Comparison of ENCODE assay signal across 9 cellular contexts in the genomic region with DNA sequence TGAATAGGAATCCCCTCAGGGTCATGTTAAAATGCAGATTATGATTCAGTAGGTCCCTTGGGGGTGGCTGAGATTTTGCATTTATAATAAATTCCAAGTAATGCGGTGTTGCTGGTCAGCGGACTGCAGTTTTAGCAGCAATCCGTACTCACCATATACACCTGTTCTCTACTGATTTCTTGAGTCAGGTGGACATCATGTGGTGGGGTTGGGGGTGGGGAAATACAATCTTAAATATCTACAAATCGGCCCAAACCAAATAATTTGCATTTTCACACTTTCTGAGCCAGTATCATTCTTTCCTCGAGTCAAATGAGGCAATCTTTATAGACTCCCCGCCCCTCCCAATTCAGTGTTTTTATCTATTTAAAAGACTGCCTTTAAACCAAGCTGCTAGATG. TPM values are rescaled to one million over a fixed set of nuclear protein-coding genes. Genes with fewer than 3 reads are reported as not detected.
DNase-seq lines count a peak whose midpoint lies in the region; ATAC-seq and TF ChIP-seq lines count a peak whose summit lies in the region.
"Had no signal": no experiment of that assay in that cellular context is flagged by ENCODE, and none has a peak within 500 bp of the region (broad histone marks: within the 10 kb centered on the region; RNA-seq: fewer than 3 reads in every experiment).

No MANE protein-coding gene starts in this region.

- H3K27ac ChIP-seq in KMS-11 = no peak overlapping the region

- peak overlapping the region; percentile 56 for H3K4me2 ChIP-seq in KMS-11

- no peak for TF ChIP-seq CTCF in CD14-positive monocyte (IDR thresholded peaks at IDR 0.05)
- no peak for TF ChIP-seq CTCF in KMS-11 (conservative IDR thresholded peaks at IDR 0.05; ENCODE audit: low read depth, low read length)
- no peak for TF ChIP-seq CTCF in chondrocyte (IDR thresholded peaks at IDR 0.05)
- no peak for TF ChIP-seq CTCF in natural killer cell (IDR thresholded peaks at IDR 0.05)

- intact Hi-C loops in CD14-positive monocyte (cut with micrococcal nuclease) (loop anchor here in 1 of 2 donors (10.0 kb wide), 1 partner anchor 382 kb away; a partner anchor contains a TSS), natural killer cell (cut with micrococcal nuclease) (loop anchor here (10.0 kb wide), 1 partner anchor 442 kb away; no protein-coding TSS in a partner anchor)

- no peak overlapping the region for H3K4me3 ChIP-seq in KMS-11 (IDR thresholded peaks at IDR 0.05; ENCODE audit: insufficient read depth, low read depth, low read length)

- no peaks in the 10 kb centered on the region for H3K27me3 ChIP-seq in KMS-11 (ENCODE audit: insufficient read depth, low read depth)
- H3K27me3 ChIP-seq: colonic mucosa had no signal

- peaks cover 7 to 15% (median 11%) of the 10 kb centered on the region in 3 donors for H3K27me3 Mint-ChIP-seq in CD14-positive monocyte (ENCODE audit: low read depth in 3 of 3)
- peaks cover 7% of the 10 kb centered on the region for H3K27me3 Mint-ChIP-seq in chondrocyte (ENCODE audit: low read depth)
- H3K27me3 Mint-ChIP-seq in natural killer cell (ENCODE audit: low read depth in 2 of 2) = no peaks in the 10 kb centered on the region

- ATAC-seq in natural killer cell (no peak), GM19023 (IDR thresholded peaks at IDR 0.05; ENCODE audit: unreplicated experiment) (no peak), left lobe of liver (no peak), HG03159 (IDR thresholded peaks at IDR 0.05; ENCODE audit: unreplicated experiment) (no peak)

- DNase-seq in CD14-positive monocyte (ENCODE audit: low spot score) = no peak
- DNase-seq in chondrocyte (ENCODE audit: low spot score) = no peak
- DNase-seq in natural killer cell = no peak
- DNase-seq in left lobe of liver (ENCODE audit: low spot score) = no peak
- no peak for DNase-seq in DMS153 treated with DMSO at 0.1 percent for 48 hours (lab: John Stamatoyannopoulos, UW; ENCODE audit: unreplicated experiment)

- no peaks in the 10 kb centered on the region for H3K79me2 ChIP-seq in KMS-11 (ENCODE audit: insufficient read depth, low read depth)

- H3K27ac Mint-ChIP-seq in CD14-positive monocyte = peak overlapping the region in 3 of 7 donors; percentile 30 to 95 (median 79)
- H3K27ac Mint-ChIP-seq in chondrocyte (ENCODE audit: unreplicated experiment) = peak overlapping the region; percentile 93
- H3K27ac Mint-ChIP-seq in natural killer cell = peak overlapping the region; percentile 5 to 95

- no peak overlapping the region for H3K9ac ChIP-seq in KMS-11

- H3K36me3 ChIP-seq in KMS-11 (ENCODE audit: insufficient read depth) = no peaks in the 10 kb centered on the region
- H3K36me3 ChIP-seq: colonic mucosa had no signal

- no peaks in the 10 kb centered on the region for H3K36me3 Mint-ChIP-seq in CD14-positive monocyte
- H3K36me3 Mint-ChIP-seq in chondrocyte (ENCODE audit: low read depth) = no peaks in the 10 kb centered on the region
- no peaks in the 10 kb centered on the region for H3K36me3 Mint-ChIP-seq in natural killer cell

- no peaks in the 10 kb centered on the region for H3K9me3 Mint-ChIP-seq in CD14-positive monocyte
- H3K9me3 Mint-ChIP-seq in chondrocyte (ENCODE audit: low read depth) = no peaks in the 10 kb centered on the region
- no peaks in the 10 kb centered on the region for H3K9me3 Mint-ChIP-seq in natural killer cell

- no peaks in the 10 kb centered on the region for H3K4me1 ChIP-seq in KMS-11 (ENCODE audit: low read depth, poor library complexity, severe bottlenecking)
- H3K4me1 ChIP-seq: colonic mucosa had no signal

- H4K20me1 ChIP-seq in KMS-11 (ENCODE audit: insufficient read depth) = no peaks in the 10 kb centered on the region

- peak overlapping the region; percentile 68 for H2AFZ ChIP-seq in KMS-11 (ENCODE audit: low read depth)

- H3K4me3 Mint-ChIP-seq in CD14-positive monocyte = peak overlapping the region; percentile 97 to 98
- peak overlapping the region; percentile 96 for H3K4me3 Mint-ChIP-seq in chondrocyte (ENCODE audit: unreplicated experiment)
- H3K4me3 Mint-ChIP-seq in natural killer cell = peak overlapping the region; percentile 94

- H3K4me1 Mint-ChIP-seq in CD14-positive monocyte = peaks cover 18% of the 10 kb centered on the region
- H3K4me1 Mint-ChIP-seq in chondrocyte (ENCODE audit: low read depth) = peaks cover 17% of the 10 kb centered on the region
- H3K4me1 Mint-ChIP-seq in natural killer cell = peaks cover 11 to 19% of the 10 kb centered on the region in 2 donors

RNA-seq across cellular contexts. Expression of a gene that starts 0.9 kb away (rescaled TPM):
- 1 to 10 TPM; 3.4 to 4.8 TPM for polyA plus RNA-seq in CD14-positive monocyte
- total RNA-seq in chondrocyte = 7.6 to 8.7 TPM (median 7.7 TPM) in 3 replicates
- total RNA-seq in natural killer cell = 1 to 10 TPM; 2.5 to 3.2 (median 2.8) TPM
- 3.2 TPM for total RNA-seq in left lobe of liver
